17 cellular contexts compared by ENCODE assay signal in the genomic region with DNA sequence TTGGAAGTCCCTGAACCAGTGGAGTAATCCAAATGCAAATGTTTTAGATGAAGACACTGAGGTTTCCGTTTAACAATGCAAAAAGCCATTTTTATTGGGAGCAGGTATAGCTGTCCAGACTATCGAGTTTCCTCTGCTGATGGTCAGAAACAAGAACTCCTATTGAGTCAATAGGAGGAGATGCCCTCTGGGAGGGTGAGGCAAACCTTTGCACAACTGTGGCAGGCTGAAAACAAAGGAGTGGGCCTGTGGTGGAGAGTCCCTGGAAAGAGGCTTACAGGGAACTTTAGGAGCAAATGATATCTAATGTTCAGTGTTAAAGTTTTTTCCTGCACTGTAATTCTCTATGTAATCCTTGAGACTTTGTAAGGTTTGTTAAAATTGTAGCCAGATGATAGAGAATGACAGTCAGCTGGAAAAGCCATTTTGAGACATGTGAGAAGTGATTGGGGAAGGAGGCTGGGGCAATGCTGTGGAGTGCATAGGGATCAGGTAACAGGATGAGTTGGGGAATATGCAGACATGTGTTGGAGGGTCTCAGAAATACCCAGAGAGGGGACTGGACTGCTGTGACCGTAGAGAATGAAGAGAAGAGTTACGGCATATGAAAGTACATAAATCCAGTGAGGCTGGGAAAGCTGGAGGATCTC.
"Had no signal": no experiment of that assay in that cellular context is flagged by ENCODE, and none has a peak within 500 bp of the region (broad histone marks: within the 10 kb centered on the region; RNA-seq: fewer than 3 reads in every experiment).

No MANE protein-coding gene starts in this region.

- H3K27me3 ChIP-seq: breast epithelium, esophagus muscularis mucosa, gastroesophageal sphincter, thyroid gland had no signal

- H3K4me1 ChIP-seq: breast epithelium, esophagus muscularis mucosa, gastroesophageal sphincter, thyroid gland had no signal

- H3K36me3 ChIP-seq: breast epithelium, esophagus muscularis mucosa, gastroesophageal sphincter, thyroid gland had no signal

- DNase-seq: activated B cell treated with CpG ODN at 0.5 μM for 24 hours; activated CD4-positive, alpha-beta T cell treated with anti-CD3 and anti-CD28 coated beads for 4 hours; activated CD8-positive, alpha-beta memory T cell treated with anti-CD3 and anti-CD28 coated beads, Interleukin-2, amount 50 U/mL, for 4 hours; activated T-cell treated with anti-CD3 and anti-CD28 coated beads, Interleukin-2, amount 50 U/mL, for 4 hours; cerebellar nuclear complex; effector CD8-positive, alpha-beta T cell; mesendoderm; naive thymus-derived CD4-positive, alpha-beta T cell; posterior cingulate gyrus; retina; stimulated activated CD4-positive, alpha-beta T cell treated with anti-CD3 and anti-CD28 coated beads, Interleukin-12 subunit alpha, Interleukin-12 subunit beta, amount 100 ng/mL, for 4 hours; stimulated activated CD4-positive, alpha-beta T cell treated with anti-CD3 and anti-CD28 coated beads, Interleukin-1b, Interleukin-23, amount 100 ng/mL, for 48 hours; stimulated activated naive CD4-positive, alpha-beta T cell treated with Interleukin-2 at 50 U/mL for 16 hours; thyroid gland had no signal

- H3K9me3 ChIP-seq: breast epithelium, esophagus muscularis mucosa, gastroesophageal sphincter, thyroid gland had no signal

- H3K4me3 ChIP-seq: breast epithelium, esophagus muscularis mucosa, gastroesophageal sphincter, thyroid gland had no signal

- H3K27ac ChIP-seq: breast epithelium, esophagus muscularis mucosa, gastroesophageal sphincter, thyroid gland had no signal
